Comparison of ENCODE assay signal across 8 cellular contexts in genomic region chr14:39169541-39169900, GRCh38. TPM values are rescaled to one million over a fixed set of nuclear protein-coding genes. Genes with fewer than 3 reads are reported as not detected.
A peak's percentile ranks its signal among the peaks of the same experiment; 100 is the strongest.
DNase-seq lines count a peak whose midpoint lies in the region; ATAC-seq and TF ChIP-seq lines count a peak whose summit lies in the region.

No MANE protein-coding gene starts in this region.

- H3K4me3 ChIP-seq in mucosa of descending colon: peak overlapping the region; percentile 45

- peak; percentile 52 for ATAC-seq in mucosa of descending colon
- no peak for ATAC-seq in activated CD4-positive, CD25-positive, alpha-beta regulatory T cell treated with anti-CD3 and anti-CD28 coated beads, Interleukin-2, amount 50 U/mL, for 24 hours

- H3K36me3 Mint-ChIP-seq in T-helper 2 cell treated with Interferon-gamma antibody and Interleukin-4, amounts not matched to agents 5 μg/mL and 100 μg/mL, for 36 hours (ENCODE audit: low read depth): peaks cover 22% of the 10 kb centered on the region
- H3K36me3 Mint-ChIP-seq in dendritic cell treated with granulocyte-macrophage colony-stimulating factor and Interleukin-4, amounts not matched to agents 40 ng/mL and 50 ng/mL, for 4 days (ENCODE audit: low read depth): peaks cover 42% of the 10 kb centered on the region

- H3K36me3 ChIP-seq in mucosa of descending colon (ENCODE audit: low read depth): no peaks in the 10 kb centered on the region

- peaks cover 37% of the 10 kb centered on the region for H3K4me1 Mint-ChIP-seq in T-helper 2 cell treated with Interferon-gamma antibody and Interleukin-4, amounts not matched to agents 5 μg/mL and 100 μg/mL, for 36 hours (ENCODE audit: low read depth)
- H3K4me1 Mint-ChIP-seq in dendritic cell treated with granulocyte-macrophage colony-stimulating factor and Interleukin-4, amounts not matched to agents 40 ng/mL and 50 ng/mL, for 4 days (ENCODE audit: low read depth): peaks cover 21% of the 10 kb centered on the region

- H3K27ac Mint-ChIP-seq in T-helper 2 cell treated with Interferon-gamma antibody and Interleukin-4, amounts not matched to agents 5 μg/mL and 100 μg/mL, for 36 hours: peak overlapping the region; percentile 91
- peak overlapping the region; percentile 97 for H3K27ac Mint-ChIP-seq in dendritic cell treated with granulocyte-macrophage colony-stimulating factor and Interleukin-4, amounts not matched to agents 40 ng/mL and 50 ng/mL, for 4 days

- H3K9me3 Mint-ChIP-seq in T-helper 2 cell treated with Interferon-gamma antibody and Interleukin-4, amounts not matched to agents 5 μg/mL and 100 μg/mL, for 36 hours: no peaks in the 10 kb centered on the region
- H3K9me3 Mint-ChIP-seq in dendritic cell treated with granulocyte-macrophage colony-stimulating factor and Interleukin-4, amounts not matched to agents 40 ng/mL and 50 ng/mL, for 4 days: no peaks in the 10 kb centered on the region

- no peak for TF ChIP-seq CTCF in mucosa of descending colon (IDR thresholded peaks at IDR 0.05)

- no peaks in the 10 kb centered on the region for H3K27me3 Mint-ChIP-seq in T-helper 2 cell treated with Interferon-gamma antibody and Interleukin-4, amounts not matched to agents 5 μg/mL and 100 μg/mL, for 36 hours (ENCODE audit: low read depth)
- no peaks in the 10 kb centered on the region for H3K27me3 Mint-ChIP-seq in dendritic cell treated with granulocyte-macrophage colony-stimulating factor and Interleukin-4, amounts not matched to agents 40 ng/mL and 50 ng/mL, for 4 days

- intact Hi-C loops in dendritic cell treated with granulocyte-macrophage colony-stimulating factor and Interleukin-4, amounts not matched to agents 40 ng/mL and 50 ng/mL, for 4 days (cut with micrococcal nuclease): no loop called here
- intact Hi-C loops in mucosa of descending colon (cut with DNase I, micrococcal nuclease): no loop called here

- H3K4me3 Mint-ChIP-seq in T-helper 2 cell treated with Interferon-gamma antibody and Interleukin-4, amounts not matched to agents 5 μg/mL and 100 μg/mL, for 36 hours: peak overlapping the region; percentile 89
- peak overlapping the region; percentile 96 for H3K4me3 Mint-ChIP-seq in dendritic cell treated with granulocyte-macrophage colony-stimulating factor and Interleukin-4, amounts not matched to agents 40 ng/mL and 50 ng/mL, for 4 days

- peaks cover 13% of the 10 kb centered on the region for H3K4me1 ChIP-seq in mucosa of descending colon (ENCODE audit: low read depth)

- DNase-seq in T-helper 2 cell treated with Interferon-gamma antibody and Interleukin-4, amounts not matched to agents 5 μg/mL and 100 μg/mL, for 36 hours (ENCODE audit: low spot score): no peak
- DNase-seq in T-helper 2 cell: no peak
- peak; percentile 54 for DNase-seq in NCI-H69 (lab: John Stamatoyannopoulos, UW)
- peak in 1 of 3 donors; percentile 24 for DNase-seq in mucosa of descending colon
- no peak for DNase-seq in GF-D8 (lab: John Stamatoyannopoulos, UW)
- no peak for DNase-seq in effector CD8-positive, alpha-beta T cell (lab: John Stamatoyannopoulos, UW)

- no peaks in the 10 kb centered on the region for H3K9me3 ChIP-seq in mucosa of descending colon

RNA-seq across cellular contexts. Expression of gene TRAPPC6B, which starts 0.6 kb away (rescaled TPM):
- 10 to 100 TPM; 19.5 to 23.1 (median 21.1) TPM for total RNA-seq in mucosa of descending colon

RNA-seq across cellular contexts. Expression of gene PNN, which starts 5.5 kb away (rescaled TPM):
- total RNA-seq in mucosa of descending colon: 10 to 100 TPM; 42.5 to 50.6 (median 49.4) TPM

RNA-seq across cellular contexts. Expression of gene GEMIN2, which starts 55.4 kb away (rescaled TPM):
- total RNA-seq in mucosa of descending colon: 1 to 10 TPM; 7.9 to 8.2 (median 8.1) TPM
